In the genomic region with DNA sequence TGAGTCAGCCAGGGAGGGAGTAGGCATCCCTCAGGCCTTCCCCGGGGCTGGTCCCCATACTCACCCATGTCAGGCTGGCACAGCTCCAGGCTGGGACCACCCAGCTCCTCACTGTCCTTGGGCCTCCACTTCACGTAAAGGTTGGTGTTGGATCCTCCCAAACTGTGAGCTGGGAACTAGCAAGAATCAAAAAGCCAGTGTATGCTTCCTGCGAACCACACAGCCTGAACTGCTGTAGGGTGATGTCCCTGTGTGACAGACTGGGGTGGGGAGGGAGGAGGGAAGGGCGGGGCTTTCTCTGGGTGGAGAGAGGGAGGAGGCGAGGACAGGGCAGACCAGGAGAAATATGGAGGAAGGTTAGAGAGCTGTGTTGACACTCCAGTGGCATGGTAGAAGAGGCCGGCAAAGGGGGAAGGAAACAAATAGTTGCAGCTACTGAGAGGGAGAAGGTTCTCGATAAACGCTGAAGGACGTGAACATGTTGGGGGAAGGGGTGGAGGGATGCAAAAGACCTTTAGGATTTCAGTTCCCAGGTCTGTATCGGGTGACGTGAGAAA, we compare ENCODE assay signal across 8 cellular contexts. TPM values are rescaled to one million over a fixed set of nuclear protein-coding genes. Genes with fewer than 3 reads are reported as not detected.
DNase-seq lines count a peak whose midpoint lies in the region; ATAC-seq and TF ChIP-seq lines count a peak whose summit lies in the region.

No MANE protein-coding gene starts in this region.

- peak; percentile 69 for ATAC-seq in foreskin keratinocyte

- H3K9me3 ChIP-seq in GM23248 (ENCODE audit: low read depth) (no peaks in the 10 kb centered on the region), Karpas-422 (ENCODE audit: low read length) (no peaks in the 10 kb centered on the region)

- H3F3A ChIP-seq in GM23248 (ENCODE audit: insufficient read depth) = peaks cover 37% of the 10 kb centered on the region

- H3K9me2 ChIP-seq in GM23248 (ENCODE audit: insufficient read depth) (no peaks in the 10 kb centered on the region), Karpas-422 (replicated peaks; ENCODE audit: insufficient read depth, low read length) (no peaks in the 10 kb centered on the region)

- H3K27ac ChIP-seq in GM23248 (peak overlapping the region; percentile 87), Karpas-422 (ENCODE audit: low read length) (peak overlapping the region; percentile 64), foreskin keratinocyte (peak overlapping the region; percentile 83)

- in situ Hi-C loops in GM23248 (cut with MboI) = no loop called here

- peak; percentile 68 for TF ChIP-seq POLR2A in Raji (IDR thresholded peaks at IDR 0.05; ENCODE audit: insufficient read depth, low read depth, low read length)

- H3K79me2 ChIP-seq in GM23248 (ENCODE audit: insufficient read depth) = peaks cover 71% of the 10 kb centered on the region
- no peaks in the 10 kb centered on the region for H3K79me2 ChIP-seq in Karpas-422 (ENCODE audit: low read length)

- H3K4me1 ChIP-seq in GM23248 (ENCODE audit: insufficient read depth) (peaks cover 34% of the 10 kb centered on the region), Karpas-422 (ENCODE audit: low read length) (peaks cover 61% of the 10 kb centered on the region), foreskin keratinocyte (peaks cover 5% of the 10 kb centered on the region)

- TF ChIP-seq CTCF in foreskin keratinocyte (conservative IDR thresholded peaks at IDR 0.05) = no peak

- H4K20me1 ChIP-seq in GM23248 (ENCODE audit: insufficient read depth) = no peaks in the 10 kb centered on the region; the same call in 1 of the 2 replicates
- H4K20me1 ChIP-seq in Karpas-422 (ENCODE audit: insufficient read depth, low read depth, low read length) = 0 out of 2 replicates have a peak, but pooled peaks cover 4% of the 10 kb centered on the region

- H3K9ac ChIP-seq in GM23248 (peak overlapping the region; percentile 83), Karpas-422 (ENCODE audit: low read length) (peak overlapping the region; percentile 75)

- DNase-seq in Daoy (ENCODE audit: low read depth) (peak; percentile 93), GM23248 (peak; percentile 93), Karpas-422 (peak; percentile 93), foreskin keratinocyte (peak in 1 of 2 donors; percentile 87), non-pigmented ciliary epithelial cell (ENCODE audit: low read depth) (peak; percentile 69), superior temporal gyrus (ENCODE audit: extremely low spot score) (peak; percentile 84)
- peak; percentile 92 for DNase-seq in activated effector memory CD4-positive, alpha-beta T cell treated with anti-CD3 and anti-CD28 coated beads, Interleukin-2, amount 50 U/mL, for 16 hours

- peaks cover 34% of the 10 kb centered on the region for H3K36me3 ChIP-seq in GM23248 (ENCODE audit: low read depth)
- H3K36me3 ChIP-seq in Karpas-422 (ENCODE audit: insufficient read depth, low read length) = peaks cover 27% of the 10 kb centered on the region

- WGBS in GM23248 (ENCODE audit: low coverage in 1 of 2, low lambda C conversion rate in 2 of 2, missing lambda C conversion rate in 2 of 2), 2 experiments = 0 to 2% methylated on average over 11 of the region's 11 CpGs

- no peaks in the 10 kb centered on the region for H3K27me3 ChIP-seq in GM23248 (replicated peaks; ENCODE audit: insufficient read depth)
- H3K27me3 ChIP-seq in Karpas-422 (ENCODE audit: low read length) = no peaks in the 10 kb centered on the region
- H3K27me3 ChIP-seq in foreskin keratinocyte = no peaks in the 10 kb centered on the region

- H2AFZ ChIP-seq in GM23248 = peak overlapping the region; percentile 76
- H2AFZ ChIP-seq in Karpas-422 (ENCODE audit: low read length) = peak overlapping the region; percentile 36; the same call in 1 of the 2 replicates

- H3K4me2 ChIP-seq in GM23248 (ENCODE audit: unreplicated experiment) = peak overlapping the region; percentile 83
- H3K4me2 ChIP-seq in Karpas-422 (ENCODE audit: low read depth, low read length, poor library complexity, severe bottlenecking) = peak overlapping the region; percentile 79

- peak overlapping the region; percentile 81 for H3K4me3 ChIP-seq in GM23248
- H3K4me3 ChIP-seq in Karpas-422 (ENCODE audit: low read length) = peak overlapping the region; percentile 74

RNA-seq across cellular contexts. Expression of a gene that starts 6.1 kb away (rescaled TPM):
- total RNA-seq in Daoy (2014; rRNA removed; shearing (Covaris generic)) = 14.3 and 19.7 TPM in 2 replicates
- 13.0 and 24.7 TPM in 2 replicates for total RNA-seq in GM23248 (2014; rRNA removed; shearing (Covaris generic))
- polyA plus RNA-seq in GM23248 (2016; fragmentation: Nextera tagmentation; extraction: Ambion mirVana) (19.0 and 23.2 TPM in 2 replicates), foreskin keratinocyte (10.6 and 13.4 TPM in 2 replicates)
- 43.1 and 48.7 TPM in 2 replicates for total RNA-seq in Karpas-422 (2014; rRNA removed; shearing (Covaris generic); ENCODE audit: low replicate concordance)
- total RNA-seq in foreskin keratinocyte = 55.6 and 59.3 TPM in 2 replicates

RNA-seq across cellular contexts. Expression of a gene that starts 9.6 kb away (rescaled TPM):
- total RNA-seq in Daoy (2014; rRNA removed; shearing (Covaris generic)) = 764 and 817 TPM in 2 replicates
- total RNA-seq in GM23248 (2014; rRNA removed; shearing (Covaris generic)) = 456 and 505 TPM in 2 replicates
- polyA plus RNA-seq in GM23248 (2016; fragmentation: Nextera tagmentation; extraction: Ambion mirVana) = 826 and 857 TPM in 2 replicates
- total RNA-seq in Karpas-422 (2014; rRNA removed; shearing (Covaris generic); ENCODE audit: low replicate concordance) = 520 and 674 TPM in 2 replicates
- total RNA-seq in foreskin keratinocyte = 657 and 723 TPM in 2 replicates
- polyA plus RNA-seq in foreskin keratinocyte = 574 and 700 TPM in 2 replicates

RNA-seq across cellular contexts. Expression of a gene that starts 51.9 kb away (rescaled TPM):
- 147 TPM in 2 replicates for total RNA-seq in Daoy (2014; rRNA removed; shearing (Covaris generic))
- 79.9 and 89.2 TPM in 2 replicates for total RNA-seq in GM23248 (2014; rRNA removed; shearing (Covaris generic))
- 237 and 245 TPM in 2 replicates for polyA plus RNA-seq in GM23248 (2016; fragmentation: Nextera tagmentation; extraction: Ambion mirVana)
- total RNA-seq in Karpas-422 (2014; rRNA removed; shearing (Covaris generic); ENCODE audit: low replicate concordance) = 49.4 and 126 TPM in 2 replicates
- 263 and 298 TPM in 2 replicates for total RNA-seq in foreskin keratinocyte
- 265 and 316 TPM in 2 replicates for polyA plus RNA-seq in foreskin keratinocyte
